In the genomic region with DNA sequence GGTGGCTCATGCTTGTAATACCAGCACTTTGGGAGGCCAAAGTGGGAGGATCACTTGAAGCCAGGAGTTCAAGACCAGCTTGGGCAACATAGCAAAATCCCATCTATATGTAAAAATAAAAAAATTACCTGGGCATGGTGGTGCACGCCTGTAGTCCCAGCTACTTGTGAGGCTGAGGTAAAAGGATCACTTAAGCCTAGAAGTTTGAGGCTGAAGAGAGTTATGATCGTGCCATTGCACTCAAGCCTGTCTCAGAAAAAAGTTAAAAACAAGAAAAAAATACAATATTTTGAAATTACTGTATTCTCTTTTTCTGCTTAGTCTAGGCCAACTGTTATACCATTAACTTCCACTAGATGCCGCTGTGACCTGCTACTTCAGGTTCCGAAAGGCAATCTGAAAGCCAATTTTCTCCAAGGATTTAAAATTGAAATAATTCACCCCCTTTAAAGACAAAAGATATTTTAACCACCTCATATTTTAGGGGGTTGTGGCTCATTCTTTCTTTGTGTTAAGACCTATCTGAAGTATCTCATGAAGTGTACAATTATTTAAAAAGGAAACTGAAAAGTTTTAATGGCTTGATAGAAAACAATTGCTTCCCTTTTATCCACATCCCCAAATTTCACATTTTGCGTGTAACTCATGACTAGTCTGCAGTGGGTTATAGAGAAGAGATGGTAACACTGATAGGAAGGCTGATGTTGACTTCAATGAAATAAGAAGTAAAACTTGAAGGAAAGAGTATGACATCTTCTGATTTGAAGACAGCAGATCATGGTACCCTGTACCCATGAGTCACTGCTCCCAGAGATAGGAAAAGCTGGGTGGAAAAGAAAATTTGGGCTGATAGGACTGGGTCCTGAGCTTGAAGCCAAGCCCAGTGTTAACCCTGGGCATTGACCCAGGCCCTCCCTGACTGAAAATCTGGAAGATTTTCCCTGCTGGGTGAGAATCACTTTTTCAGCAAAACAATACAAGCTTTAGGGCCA, we compare ENCODE assay signal across 8 cellular contexts. TPM values are rescaled to one million over a fixed set of nuclear protein-coding genes. Genes with fewer than 3 reads are reported as not detected.
DNase-seq lines count a peak whose midpoint lies in the region; ATAC-seq and TF ChIP-seq lines count a peak whose summit lies in the region.

No MANE protein-coding gene starts in this region.

- no peak for TF ChIP-seq POLR2A in NB4 (IDR thresholded peaks at IDR 0.05; ENCODE audit: extremely low read depth, insufficient read length)

- H4K20me1 ChIP-seq in fibroblast of lung (ENCODE audit: control insufficient read depth, extremely low read depth, insufficient read depth, low read length): no peaks in the 10 kb centered on the region
- no peaks in the 10 kb centered on the region for H4K20me1 ChIP-seq in osteoblast (ENCODE audit: insufficient read depth, low read length)

- CTCF ChIA-PET in activated CD4-positive, alpha-beta T cell treated with anti-CD3 and anti-CD28 coated beads for 36 hours (lab: Charles Lee): interaction anchor here (0.6 to 1.9 kb wide), 18 partner anchors 8 to 425 kb away, joined by 3 to 6 read pairs (median 3); a partner anchor contains a TSS

- no peaks in the 10 kb centered on the region for H3K4me1 Mint-ChIP-seq in activated CD4-positive, alpha-beta T cell treated with anti-CD3 and anti-CD28 coated beads for 36 hours

- H3K4me1 ChIP-seq in fibroblast of lung (ENCODE audit: control insufficient read depth, extremely low read depth, insufficient read depth, low read length): no peaks in the 10 kb centered on the region
- peaks cover 8% of the 10 kb centered on the region for H3K4me1 ChIP-seq in osteoblast (ENCODE audit: insufficient read depth, low read length)

- POLR2A ChIA-PET in activated CD4-positive, alpha-beta T cell treated with anti-CD3 and anti-CD28 coated beads for 36 hours (lab: Charles Lee): no interaction called here

- TF ChIP-seq CTCF in NB4 (IDR thresholded peaks at IDR 0.05; ENCODE audit: low read depth, low read length) (peak; percentile 67), fibroblast of lung (conservative IDR thresholded peaks at IDR 0.05 in 1 of 2, IDR thresholded peaks at IDR 0.05 in 1 of 2; ENCODE audit: low read depth in 1 of 2, low read length in 2 of 2) (peak; percentile 89 to 90), osteoblast (IDR thresholded peaks at IDR 0.05; ENCODE audit: extremely low read depth, low read depth, low read length) (peak; percentile 82)

- no peaks in the 10 kb centered on the region for H3K36me3 Mint-ChIP-seq in activated CD4-positive, alpha-beta T cell treated with anti-CD3 and anti-CD28 coated beads for 36 hours (ENCODE audit: low read depth)

- H3K4me2 ChIP-seq in fibroblast of lung (ENCODE audit: extremely low read depth, insufficient read depth, low read length) (no peak overlapping the region), osteoblast (ENCODE audit: insufficient read depth, low read length) (no peak overlapping the region)

- H3K27me3 Mint-ChIP-seq in activated CD4-positive, alpha-beta T cell treated with anti-CD3 and anti-CD28 coated beads for 36 hours: no peaks in the 10 kb centered on the region

- H3K27ac Mint-ChIP-seq in activated CD4-positive, alpha-beta T cell treated with anti-CD3 and anti-CD28 coated beads for 36 hours: no peak overlapping the region

- intact Hi-C loops in activated CD4-positive, alpha-beta T cell treated with anti-CD3 and anti-CD28 coated beads for 36 hours (cut with DNase I, micrococcal nuclease): loop anchor here (1.0 kb wide), 2 partner anchors 85 to 423 kb away; no protein-coding TSS in a partner anchor

- H3K9me3 ChIP-seq in fibroblast of lung (ENCODE audit: control insufficient read depth, insufficient read depth, low read depth, low read length): no peaks in the 10 kb centered on the region
- H3K9me3 ChIP-seq in osteoblast (ENCODE audit: low read depth, low read length): no peaks in the 10 kb centered on the region

- H3K36me3 ChIP-seq in fibroblast of lung (ENCODE audit: control insufficient read depth, insufficient read depth, low read length) (no peaks in the 10 kb centered on the region), osteoblast (ENCODE audit: insufficient read depth, low read length) (no peaks in the 10 kb centered on the region)

- H3K27ac ChIP-seq in fibroblast of lung (ENCODE audit: insufficient read depth, low read length): no peak overlapping the region
- H3K27ac ChIP-seq in osteoblast (ENCODE audit: low read depth, low read length): no peak overlapping the region

- H3K27me3 ChIP-seq in fibroblast of lung (ENCODE audit: control insufficient read depth, insufficient read depth, low read length): peaks cover 2% of the 10 kb centered on the region
- H3K27me3 ChIP-seq in osteoblast (ENCODE audit: insufficient read depth, low read length): no peaks in the 10 kb centered on the region

- no peak overlapping the region for H3K4me3 Mint-ChIP-seq in activated CD4-positive, alpha-beta T cell treated with anti-CD3 and anti-CD28 coated beads for 36 hours

- H3K4me3 ChIP-seq in NB4 (ENCODE audit: low read depth, low read length) (no peak overlapping the region), fibroblast of lung (replicated peaks in 1 of 4; ENCODE audit: control extremely low read depth in 1 of 4, insufficient read depth in 1 of 4, low read depth in 3 of 4, low read length in 4 of 4) (no peak overlapping the region), osteoblast (ENCODE audit: insufficient read depth, low read length) (no peak overlapping the region)

- no peaks in the 10 kb centered on the region for H3K9me3 Mint-ChIP-seq in activated CD4-positive, alpha-beta T cell treated with anti-CD3 and anti-CD28 coated beads for 36 hours (ENCODE audit: low read depth)

- H2AFZ ChIP-seq in fibroblast of lung (ENCODE audit: low read length): no peak overlapping the region
- no peak overlapping the region for H2AFZ ChIP-seq in osteoblast (ENCODE audit: low read length)

- no peak overlapping the region for H3K9ac ChIP-seq in fibroblast of lung (ENCODE audit: insufficient read depth, low read length)

- DNase-seq in activated gamma-delta T cell treated with Interleukin-2 at 50 U/mL for 16 hours (peak; percentile 27), activated gamma-delta T cell (lab: John Stamatoyannopoulos, UW) (no peak), NB4 (ENCODE audit: low read depth) (peak; percentile 49), fibroblast of lung (ENCODE audit: low read depth in 2 of 2) (peak; percentile 36 to 74), osteoblast (ENCODE audit: insufficient read length, low spot score, missing footprints) (no peak)
- peak; percentile 61 for DNase-seq in activated CD4-positive, alpha-beta T cell treated with anti-CD3 and anti-CD28 coated beads for 36 hours

- H3K79me2 ChIP-seq in fibroblast of lung (ENCODE audit: control insufficient read depth, insufficient read depth, low read length) (no peaks in the 10 kb centered on the region), osteoblast (ENCODE audit: insufficient read depth, low read length) (no peaks in the 10 kb centered on the region)

- no peak for ATAC-seq in activated CD4-positive, alpha-beta T cell treated with anti-CD3 and anti-CD28 coated beads for 36 hours
- ATAC-seq in HG03039 (IDR thresholded peaks at IDR 0.05; ENCODE audit: unreplicated experiment) (no peak), HG03565 (IDR thresholded peaks at IDR 0.05; ENCODE audit: unreplicated experiment) (no peak)

RNA-seq across cellular contexts. Expression of a gene that starts 24.4 kb away (rescaled TPM):
- not detected for total RNA-seq in activated CD4-positive, alpha-beta T cell treated with anti-CD3 and anti-CD28 coated beads for 36 hours
- not detected in 2 replicates for total RNA-seq in fibroblast of lung
- polyA plus RNA-seq in fibroblast of lung: not detected in 2 replicates
- polyA plus RNA-seq in fibroblast of lung (2012): not detected in 2 replicates
- not detected in 2 replicates for polyA minus RNA-seq in fibroblast of lung (ENCODE audit: low replicate concordance)
- total RNA-seq in osteoblast: 0.29 and 0.36 TPM in 2 replicates

Comparison
In these comparisons a context has a peak if more than half of its experiments do, and no peak if none do; other contexts are left out.
1. DNase-seq: peak in activated gamma-delta T cell treated with Interleukin-2 at 50 U/mL for 16 hours (single experiment), NB4 (single experiment), activated CD4-positive, alpha-beta T cell treated with anti-CD3 and anti-CD28 coated beads for 36 hours (single experiment) and fibroblast of lung (2 of 2); none in activated gamma-delta T cell (single experiment) and osteoblast (single experiment).
2. Peak in every context shown above with its lines, with median percentiles within 50 percentile points of each other: CTCF ChIP-seq.